8 cellular contexts compared by ENCODE assay signal in the genomic region with DNA sequence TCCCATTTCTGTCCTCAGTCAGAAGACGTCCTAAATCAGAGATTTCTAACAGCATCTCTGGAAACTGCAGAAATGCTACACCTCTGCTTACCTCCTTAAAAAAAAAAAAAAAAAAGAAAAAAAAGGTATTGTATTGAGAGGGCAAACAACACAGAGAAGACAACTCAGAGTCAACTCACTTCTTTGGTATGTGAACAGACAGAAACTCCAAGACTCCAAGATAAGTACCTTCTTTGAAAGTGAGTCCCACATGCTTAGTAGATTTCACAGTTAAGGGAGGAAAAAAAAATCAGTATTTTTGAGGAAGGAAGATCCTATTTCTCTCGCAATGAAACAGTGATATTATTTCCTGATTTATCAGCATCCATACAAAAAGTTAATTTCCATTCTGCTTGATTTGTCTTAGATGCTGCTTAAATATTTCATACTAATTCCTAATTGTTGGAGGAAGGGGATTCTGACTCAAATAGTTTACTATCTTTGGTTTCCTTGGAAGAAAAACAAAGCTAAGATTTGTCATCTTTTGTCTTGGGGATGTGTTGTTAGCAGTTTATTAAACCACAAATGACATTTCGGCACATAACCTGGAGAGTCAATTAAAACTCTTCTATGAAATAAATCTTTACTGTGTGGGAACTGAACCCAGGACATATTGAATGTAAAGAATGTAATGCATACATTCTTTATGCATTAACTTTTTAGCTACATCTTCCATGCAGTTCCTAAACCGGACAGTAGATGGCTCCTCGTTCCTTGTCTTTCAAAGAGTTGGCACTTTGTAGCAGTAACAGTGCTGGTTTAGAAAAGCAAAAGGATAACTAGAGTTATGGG. TPM values are rescaled to one million over a fixed set of nuclear protein-coding genes. Genes with fewer than 3 reads are reported as not detected.
DNase-seq lines count a peak whose midpoint lies in the region; ATAC-seq, FAIRE-seq and TF ChIP-seq lines count a peak whose summit lies in the region.

No MANE protein-coding gene starts in this region.

- H3K27ac Mint-ChIP-seq in GM23338 = peak overlapping the region; percentile 78; the same call in 1 of the 2 replicates
- H3K27ac Mint-ChIP-seq in naive thymus-derived CD4-positive, alpha-beta T cell = peak overlapping the region in 2 of 9 donors; percentile 7 to 10

- H3K36me3 Mint-ChIP-seq in GM23338 (ENCODE audit: low read depth) = no peaks in the 10 kb centered on the region
- peaks cover 0 to 4% (median 0%) of the 10 kb centered on the region in 5 donors for H3K36me3 Mint-ChIP-seq in naive thymus-derived CD4-positive, alpha-beta T cell

- no peak for ATAC-seq in GM23338
- ATAC-seq in naive thymus-derived CD4-positive, alpha-beta T cell = no peak
- ATAC-seq in GM18861 (IDR thresholded peaks at IDR 0.05; ENCODE audit: unreplicated experiment) = no peak

- peaks cover 21% of the 10 kb centered on the region for H3K4me1 ChIP-seq in GM23338 (ENCODE audit: insufficient read depth)
- H3K4me1 ChIP-seq in naive thymus-derived CD4-positive, alpha-beta T cell (ENCODE audit: control insufficient read depth in 2 of 2, insufficient read depth in 2 of 2, low read length in 2 of 2) = peaks cover 7% of the 10 kb centered on the region in 2 donors

- no peak overlapping the region for H3K4me2 ChIP-seq in GM23338

- no peak overlapping the region for H3K4me3 Mint-ChIP-seq in GM23338
- H3K4me3 Mint-ChIP-seq in naive thymus-derived CD4-positive, alpha-beta T cell = no peak overlapping the region

- peak; percentile 93 to 96 for TF ChIP-seq CTCF in GM23338 (conservative IDR thresholded peaks at IDR 0.05; ENCODE audit: low read depth in 2 of 2)

- H3K27ac ChIP-seq in GM23338 (ENCODE audit: low read depth) = no peak overlapping the region
- H3K27ac ChIP-seq in naive thymus-derived CD4-positive, alpha-beta T cell (ENCODE audit: low read depth, low read length) = no peak overlapping the region

- H3K9me2 ChIP-seq in GM23338 (ENCODE audit: insufficient read depth) = no peaks in the 10 kb centered on the region

- H3K79me2 ChIP-seq in GM23338 (replicated peaks; ENCODE audit: insufficient read depth) = no peaks in the 10 kb centered on the region

- POLR2A ChIA-PET in naive thymus-derived CD4-positive, alpha-beta T cell (lab: Charles Lee) = interaction anchor here (1.3 to 1.6 kb wide), 3 partner anchors 24 to 377 kb away, joined by 3 to 6 read pairs (median 4); no protein-coding TSS in a partner anchor

- H3K4me3 ChIP-seq in GM23338 = no peak overlapping the region
- no peak overlapping the region for H3K4me3 ChIP-seq in naive thymus-derived CD4-positive, alpha-beta T cell (ENCODE audit: low read length)

- H3K27me3 ChIP-seq in GM23338 (ENCODE audit: insufficient read depth) = peaks cover 24% of the 10 kb centered on the region
- no peaks in the 10 kb centered on the region for H3K27me3 ChIP-seq in naive thymus-derived CD4-positive, alpha-beta T cell (ENCODE audit: control insufficient read depth in 2 of 2, insufficient read depth in 2 of 2, low read length in 2 of 2)

- H4K20me1 ChIP-seq in GM23338 (replicated peaks; ENCODE audit: insufficient read depth) = no peaks in the 10 kb centered on the region

- H3K9me3 ChIP-seq in naive thymus-derived CD4-positive, alpha-beta T cell (ENCODE audit: control insufficient read depth in 2 of 3, low read length in 3 of 3) = no peaks in the 10 kb centered on the region

- H3K4me1 Mint-ChIP-seq in GM23338 = peaks cover 36% of the 10 kb centered on the region
- H3K4me1 Mint-ChIP-seq in naive thymus-derived CD4-positive, alpha-beta T cell = peaks cover 18 to 61% (median 47%) of the 10 kb centered on the region in 7 donors

- peak; percentile 90 for FAIRE-seq in endometrium (lab: Jason Lieb, UNC)

- no peaks in the 10 kb centered on the region for H3F3A ChIP-seq in GM23338 (replicated peaks; ENCODE audit: low read depth)

- intact Hi-C loops in naive thymus-derived CD4-positive, alpha-beta T cell (cut with micrococcal nuclease) = loop anchor here (1.0 to 5.0 kb wide), 13 partner anchors 61 to 895 kb away; no protein-coding TSS in a partner anchor

- peaks cover 17% of the 10 kb centered on the region for H3K27me3 Mint-ChIP-seq in GM23338 (ENCODE audit: insufficient read depth, low read depth, poor library complexity)
- H3K27me3 Mint-ChIP-seq in naive thymus-derived CD4-positive, alpha-beta T cell = peaks cover 0 to 8% (median 0%) of the 10 kb centered on the region in 5 donors

- no peaks in the 10 kb centered on the region for H3K36me3 ChIP-seq in GM23338 (ENCODE audit: insufficient read depth)
- H3K36me3 ChIP-seq in naive thymus-derived CD4-positive, alpha-beta T cell (ENCODE audit: control insufficient read depth in 2 of 3, insufficient read depth in 3 of 3, low read length in 3 of 3) = peaks cover 0 to 6% (median 0%) of the 10 kb centered on the region in 3 experiments

- H3K9me3 Mint-ChIP-seq in GM23338 = no peaks in the 10 kb centered on the region
- no peaks in the 10 kb centered on the region for H3K9me3 Mint-ChIP-seq in naive thymus-derived CD4-positive, alpha-beta T cell

- DNase-seq in AML-193 (lab: John Stamatoyannopoulos, UW) (peak; percentile 61 to 82), GM23338 (ENCODE audit: low spot score) (peak; percentile 94), NCI-H526 (lab: John Stamatoyannopoulos, UW) (peak; percentile 17 to 76), stromal cell of bone marrow (ENCODE audit: low read depth) (peak; percentile 43)
- DNase-seq in activated CD4-positive, alpha-beta T cell treated with anti-CD3 and anti-CD28 coated beads, Interleukin-2, amount 50 U/mL, for 48 hours = peak; percentile 74 to 80
- DNase-seq in naive thymus-derived CD4-positive, alpha-beta T cell = peak in 8 of 9 donors; percentile 54 to 79 (median 74)

- no peak overlapping the region for H2AFZ ChIP-seq in GM23338

- CTCF ChIA-PET in naive thymus-derived CD4-positive, alpha-beta T cell (lab: Charles Lee) = interaction anchor here (0.6 to 7.4 kb wide), 29 partner anchors 8 to 804 kb away, joined by 3 to 99 read pairs (median 4); no protein-coding TSS in a partner anchor

TF ChIP-seq in GM23338, 12 proteins besides CTCF, POLR2A, EP300 and RAD21 (continues in another document):
- TF ChIP-seq JUNB (IDR thresholded peaks at IDR 0.05; ENCODE audit: unreplicated experiment) (no peak), CREB1 (CRISPR knock-in tag; IDR thresholded peaks at IDR 0.05; ENCODE audit: low read depth) (no peak), STAT1 (IDR thresholded peaks at IDR 0.05; ENCODE audit: unreplicated experiment) (no peak), ZNF114 (CRISPR knock-in tag; IDR thresholded peaks at IDR 0.05) (no peak)

RNA-seq across cellular contexts. Expression of a gene that starts 4.7 kb away (rescaled TPM):
- total RNA-seq in GM23338 (2014; rRNA removed; shearing (Covaris generic)) = 2.8 and 5.3 TPM in 2 replicates
- polyA plus RNA-seq in GM23338 (2016; fragmentation: Nextera tagmentation; extraction: Ambion mirVana) = 5.2 and 5.6 TPM in 2 replicates
- 10 to 100 TPM in 4 of 5 experiments, 1 to 10 TPM in 1; 1.1 to 82.5 (median 11.5) TPM for total RNA-seq in naive thymus-derived CD4-positive, alpha-beta T cell
- 1 to 10 TPM; 5.2 to 8.1 TPM for polyA plus RNA-seq in naive thymus-derived CD4-positive, alpha-beta T cell

Comparison
In these comparisons a context has a peak if more than half of its experiments do, and no peak if none do; other contexts are left out.
1. DNase-seq: peak in every context shown above with its lines; median percentile 94 in GM23338; 77 in activated CD4-positive, alpha-beta T cell treated with anti-CD3 and anti-CD28 coated beads, Interleukin-2, amount 50 U/mL, for 48 hours; 74 in naive thymus-derived CD4-positive, alpha-beta T cell; 72 in AML-193; 46 in NCI-H526; 43 in stromal cell of bone marrow.